Comparison of ENCODE assay signal across 19 cellular contexts in genomic region chr6:50720623-50721022, GRCh38. TPM values are rescaled to one million over a fixed set of nuclear protein-coding genes. Genes with fewer than 3 reads are reported as not detected.
DNase-seq lines count a peak whose midpoint lies in the region; ATAC-seq and TF ChIP-seq lines count a peak whose summit lies in the region.
"Had no signal": no experiment of that assay in that cellular context is flagged by ENCODE, and none has a peak within 500 bp of the region (broad histone marks: within the 10 kb centered on the region; RNA-seq: fewer than 3 reads in every experiment).

No MANE protein-coding gene starts in this region.

- DNase-seq in A673 (ENCODE audit: low spot score) (peak; percentile 56), M059J (ENCODE audit: low read depth) (peak; percentile 30), T47D (ENCODE audit: low read depth in 1 of 2, low spot score in 1 of 2) (peak; percentile 56 to 72), left kidney (ENCODE audit: low read depth, low spot score) (peak; percentile 90), glomerular visceral epithelial cell (ENCODE audit: extremely low spot score) (no peak)
- DNase-seq in activated CD4-positive, alpha-beta T cell treated with anti-CD3 and anti-CD28 coated beads, Interleukin-2, amount 10 ng/mL, durations not matched to agents 24 days and 14 days = no peak
- DNase-seq: activated CD4-positive, alpha-beta T cell treated with anti-CD3 and anti-CD28 coated beads, Interleukin-2, amount 10 ng/mL, durations not matched to agents 7 days and 5 days; activated T-cell treated with anti-CD3 and anti-CD28 coated beads, Interleukin-2, amount 50 U/mL, for 24 hours; DMS53; foreskin fibroblast; kidney; NCI-H226; stimulated activated CD4-positive, alpha-beta T cell treated with anti-CD3 and anti-CD28 coated beads, Interleukin-1b, Interleukin-23, amount 100 ng/mL, for 48 hours; transverse colon had no signal

- H3K27me3 Mint-ChIP-seq in activated CD4-positive, alpha-beta T cell treated with anti-CD3 and anti-CD28 coated beads, Interleukin-2, amount 10 ng/mL, durations not matched to agents 24 days and 14 days = peaks cover 76% of the 10 kb centered on the region

- H3K4me3 ChIP-seq in A673 (ENCODE audit: low read depth, low read length, poor library complexity, severe bottlenecking) = no peak overlapping the region
- H3K4me3 ChIP-seq: prostate gland, transverse colon had no signal

- ATAC-seq in HG03378 (IDR thresholded peaks at IDR 0.05; ENCODE audit: unreplicated experiment) (no peak), HG03342 (IDR thresholded peaks at IDR 0.05; ENCODE audit: unreplicated experiment) (no peak)

- POLR2A ChIA-PET in A673 (lab: Charles Lee; ENCODE audit: low non-redundant PET) = no interaction called here

- no peak overlapping the region for H3K4me3 Mint-ChIP-seq in activated CD4-positive, alpha-beta T cell treated with anti-CD3 and anti-CD28 coated beads, Interleukin-2, amount 10 ng/mL, durations not matched to agents 24 days and 14 days
- H3K4me3 Mint-ChIP-seq: activated CD4-positive, alpha-beta T cell treated with anti-CD3 and anti-CD28 coated beads, Interleukin-2, amount 10 ng/mL, durations not matched to agents 7 days and 5 days; activated T-cell treated with anti-CD3 and anti-CD28 coated beads, Interleukin-2, amount 50 U/mL, for 24 hours; T-helper 1 cell treated with Interleukin-12 subunit alpha and Interleukin-12 subunit beta and Interleukin-4 antibody, amounts not matched to agents 30 μg/mL and 1 μg/mL, for 36 hours had no signal

- H3K36me3 Mint-ChIP-seq in activated CD4-positive, alpha-beta T cell treated with anti-CD3 and anti-CD28 coated beads, Interleukin-2, amount 10 ng/mL, durations not matched to agents 24 days and 14 days (ENCODE audit: low read depth) = no peaks in the 10 kb centered on the region

- no peaks in the 10 kb centered on the region for H3K4me1 Mint-ChIP-seq in activated CD4-positive, alpha-beta T cell treated with anti-CD3 and anti-CD28 coated beads, Interleukin-2, amount 10 ng/mL, durations not matched to agents 24 days and 14 days

- H3K27ac Mint-ChIP-seq in activated CD4-positive, alpha-beta T cell treated with anti-CD3 and anti-CD28 coated beads, Interleukin-2, amount 10 ng/mL, durations not matched to agents 24 days and 14 days = no peak overlapping the region
- H3K27ac Mint-ChIP-seq: activated CD4-positive, alpha-beta T cell treated with anti-CD3 and anti-CD28 coated beads, Interleukin-2, amount 10 ng/mL, durations not matched to agents 7 days and 5 days; activated T-cell treated with anti-CD3 and anti-CD28 coated beads, Interleukin-2, amount 50 U/mL, for 24 hours; T-helper 1 cell treated with Interleukin-12 subunit alpha and Interleukin-12 subunit beta and Interleukin-4 antibody, amounts not matched to agents 30 μg/mL and 1 μg/mL, for 36 hours had no signal

- in situ Hi-C loops in T47D (cut with HindIII; ENCODE audit: low pct_unique_long_range_greater_than_20kb, low sequenced_read_pairs) = no loop called here

- no peak for TF ChIP-seq CTCF in A673 (conservative IDR thresholded peaks at IDR 0.05; ENCODE audit: low read depth, low read length)

- CTCF ChIA-PET in A673 (lab: Charles Lee) = no interaction called here

- H3K9me3 ChIP-seq in A673 (ENCODE audit: low read depth, low read length, poor library complexity, severe bottlenecking) = no peaks in the 10 kb centered on the region
- H3K9me3 ChIP-seq: prostate gland, transverse colon had no signal

- H3K36me3 ChIP-seq in A673 (ENCODE audit: insufficient read depth, low read length, poor library complexity, severe bottlenecking) = no peaks in the 10 kb centered on the region
- H3K36me3 ChIP-seq: prostate gland, transverse colon had no signal

- no peaks in the 10 kb centered on the region for H3K4me1 ChIP-seq in A673 (ENCODE audit: insufficient read depth, low read length, poor library complexity, severe bottlenecking)
- H3K4me1 ChIP-seq: prostate gland, transverse colon had no signal

- H3K27ac ChIP-seq in A673 (ENCODE audit: low read depth, low read length, poor library complexity, severe bottlenecking) = no peak overlapping the region
- H3K27ac ChIP-seq: prostate gland, transverse colon had no signal

- BruUV-seq in A673 (replicated peaks; lab: Mats Ljungman, UMichigan) = no TSS peak

- peaks cover 23% of the 10 kb centered on the region for H3K9me3 Mint-ChIP-seq in activated CD4-positive, alpha-beta T cell treated with anti-CD3 and anti-CD28 coated beads, Interleukin-2, amount 10 ng/mL, durations not matched to agents 24 days and 14 days

- peaks cover 100% of the 10 kb centered on the region for H3K27me3 ChIP-seq in A673 (replicated peaks; ENCODE audit: insufficient read depth, low read depth, low read length, poor library complexity)

- intact Hi-C loops in A673 (cut with micrococcal nuclease; ENCODE audit: unreplicated experiment) = no loop called here
- intact Hi-C loops in activated CD4-positive, alpha-beta T cell treated with anti-CD3 and anti-CD28 coated beads, Interleukin-2, amount 10 ng/mL, durations not matched to agents 24 days and 14 days (cut with micrococcal nuclease) = no loop called here

RNA-seq across cellular contexts. Expression of gene TFAP2D, which starts 7.3 kb away (rescaled TPM):
- not detected in 2 replicates for total RNA-seq in A673 (2021)
- total RNA-seq in M059J (2014; rRNA removed; shearing (Covaris generic)) = not detected in 2 replicates
- total RNA-seq in activated CD4-positive, alpha-beta T cell treated with anti-CD3 and anti-CD28 coated beads, Interleukin-2, amount 10 ng/mL, durations not matched to agents 24 days and 14 days = not detected in 2 replicates
- total RNA-seq: activated CD4-positive, alpha-beta T cell treated with anti-CD3 and anti-CD28 coated beads, Interleukin-2, amount 10 ng/mL, durations not matched to agents 7 days and 5 days; kidney; OCI-LY7; prostate gland; transverse colon had no signal

Comparison
In these comparisons a context has a peak if more than half of its experiments do, and no peak if none do; other contexts are left out.
1. DNase-seq: peak in A673 (single experiment), M059J (single experiment), T47D (2 of 2) and left kidney (single experiment); none in activated CD4-positive, alpha-beta T cell treated with anti-CD3 and anti-CD28 coated beads, Interleukin-2, amount 10 ng/mL, durations not matched to agents 24 days and 14 days (single experiment) and glomerular visceral epithelial cell (single experiment).